Comparison of ENCODE assay signal across 9 cellular contexts in genomic region chr1:205430631-205431305, GRCh38. TPM values are rescaled to one million over a fixed set of nuclear protein-coding genes. Genes with fewer than 3 reads are reported as not detected.
A peak's percentile ranks its signal among the peaks of the same experiment; 100 is the strongest.
DNase-seq lines count a peak whose midpoint lies in the region; ATAC-seq and TF ChIP-seq lines count a peak whose summit lies in the region.
"Had no signal": no experiment of that assay in that cellular context is flagged by ENCODE, and none has a peak within 500 bp of the region (broad histone marks: within the 10 kb centered on the region; RNA-seq: fewer than 3 reads in every experiment).

No MANE protein-coding gene starts in this region.

- DNase-seq in GM12865 (ENCODE audit: low read depth) (peak; percentile 37), NCI-H774 (lab: John Stamatoyannopoulos, UW) (peak; percentile 23), fibroblast of pulmonary artery (ENCODE audit: low read depth) (peak; percentile 61), natural killer cell (peak; percentile 50)

- peaks cover 16% of the 10 kb centered on the region for H3K27me3 Mint-ChIP-seq in activated T-helper 17 cell treated with anti-CD3 and anti-CD28 coated beads, Interleukin-2, amount 50 U/mL, for 72 hours
- H3K27me3 Mint-ChIP-seq in natural killer cell (ENCODE audit: low read depth in 2 of 2): peaks cover 22 to 32% of the 10 kb centered on the region in 2 donors

- H3K27ac Mint-ChIP-seq in activated T-helper 17 cell treated with anti-CD3 and anti-CD28 coated beads, Interleukin-2, amount 50 U/mL, for 72 hours: no peak overlapping the region
- peak overlapping the region in 1 of 2 donors; percentile 27 for H3K27ac Mint-ChIP-seq in natural killer cell

- H3K36me3 Mint-ChIP-seq in activated T-helper 17 cell treated with anti-CD3 and anti-CD28 coated beads, Interleukin-2, amount 50 U/mL, for 72 hours (ENCODE audit: low read depth): no peaks in the 10 kb centered on the region
- no peaks in the 10 kb centered on the region for H3K36me3 Mint-ChIP-seq in natural killer cell

- H3K9me3 Mint-ChIP-seq in activated T-helper 17 cell treated with anti-CD3 and anti-CD28 coated beads, Interleukin-2, amount 50 U/mL, for 72 hours: no peaks in the 10 kb centered on the region
- no peaks in the 10 kb centered on the region for H3K9me3 Mint-ChIP-seq in natural killer cell

- peaks cover 9% of the 10 kb centered on the region for H3K4me1 ChIP-seq in stomach smooth muscle (ENCODE audit: control insufficient read depth, insufficient read depth, low read length)

- TF ChIP-seq CTCF in GM12865 (IDR thresholded peaks at IDR 0.05; ENCODE audit: insufficient read depth, low read depth, low read length, missing control alignments): peak; percentile 46
- peak; percentile 98 for TF ChIP-seq CTCF in fibroblast of pulmonary artery (IDR thresholded peaks at IDR 0.05; ENCODE audit: low read length, missing control alignments)
- TF ChIP-seq CTCF in natural killer cell (IDR thresholded peaks at IDR 0.05): peak; percentile 46

- H3K9me3 ChIP-seq in stomach smooth muscle (ENCODE audit: control insufficient read depth in 2 of 2, low read length in 2 of 2): no peaks in the 10 kb centered on the region

- no peaks in the 10 kb centered on the region for H3K36me3 ChIP-seq in stomach smooth muscle (ENCODE audit: control insufficient read depth in 2 of 2, insufficient read depth in 2 of 2, low read length in 2 of 2)

- peak; percentile 70 for ATAC-seq in activated T-helper 17 cell treated with anti-CD3 and anti-CD28 coated beads, Interleukin-2, amount 50 U/mL, for 72 hours (replicated peaks)
- ATAC-seq in natural killer cell (peak; percentile 63 to 88 (median 87)), HG02840 (IDR thresholded peaks at IDR 0.05; ENCODE audit: low FRiP score, unreplicated experiment) (no peak), GM21515 (IDR thresholded peaks at IDR 0.05; ENCODE audit: unreplicated experiment) (no peak)

- peaks cover 0 to 18% of the 10 kb centered on the region in 2 donors for H3K27me3 ChIP-seq in stomach smooth muscle (ENCODE audit: control insufficient read depth in 1 of 2, insufficient read depth in 2 of 2, low read length in 2 of 2)

- peak overlapping the region; percentile 36 to 54 for H3K9ac ChIP-seq in stomach smooth muscle (ENCODE audit: low read length in 2 of 2)

- intact Hi-C loops in natural killer cell (cut with micrococcal nuclease): no loop called here

- H3K4me3 ChIP-seq in GM12865 (ENCODE audit: low read depth, low read length) (no peak overlapping the region; the same call in 1 of the 2 replicates), fibroblast of pulmonary artery (replicated peaks; ENCODE audit: low read depth, low read length) (peak overlapping the region; percentile 59), stomach smooth muscle (ENCODE audit: low read length in 2 of 2) (peak overlapping the region; percentile 79 to 81)

- peak overlapping the region; percentile 68 for H3K4me3 Mint-ChIP-seq in activated T-helper 17 cell treated with anti-CD3 and anti-CD28 coated beads, Interleukin-2, amount 50 U/mL, for 72 hours
- H3K4me3 Mint-ChIP-seq in natural killer cell: peak overlapping the region; percentile 75

- H3K4me1 Mint-ChIP-seq in activated T-helper 17 cell treated with anti-CD3 and anti-CD28 coated beads, Interleukin-2, amount 50 U/mL, for 72 hours: no peaks in the 10 kb centered on the region
- H3K4me1 Mint-ChIP-seq in natural killer cell: peaks cover 7% of the 10 kb centered on the region in 2 donors

- H3K27ac ChIP-seq in stomach smooth muscle (ENCODE audit: low read length): no peak overlapping the region

RNA-seq across cellular contexts. Expression of gene LEMD1, which starts 8.9 kb away (rescaled TPM):
- 1 to 10 TPM in 1 of 2 donors, under 1 TPM in 1; 0.61 to 1.1 TPM for total RNA-seq in activated T-helper 17 cell treated with anti-CD3 and anti-CD28 coated beads, Interleukin-2, amount 50 U/mL, for 72 hours
- total RNA-seq in natural killer cell: not detected
- total RNA-seq: glomerular endothelial cell had no signal

RNA-seq across cellular contexts. Expression of gene BLACAT1, which starts 25.1 kb away (rescaled TPM):
- total RNA-seq in activated T-helper 17 cell treated with anti-CD3 and anti-CD28 coated beads, Interleukin-2, amount 50 U/mL, for 72 hours: under 1 TPM; 0.61 to 0.95 TPM
- total RNA-seq in natural killer cell: under 1 TPM in 2 of 3 donors, not detected in 1; 0.09 to 0.13 TPM
- total RNA-seq: glomerular endothelial cell had no signal

Comparison
In these comparisons a context has a peak if more than half of its experiments do, and no peak if none do; other contexts are left out.
1. CTCF ChIP-seq: peak in every context shown above with its lines; median percentile 98 in fibroblast of pulmonary artery; 46 in GM12865; 46 in natural killer cell.
2. ATAC-seq: peak in activated T-helper 17 cell treated with anti-CD3 and anti-CD28 coated beads, Interleukin-2, amount 50 U/mL, for 72 hours (single experiment) and natural killer cell (3 of 3); none in HG02840 (single experiment) and GM21515 (single experiment).
3. Peak in every context shown above with its lines, with median percentiles within 50 percentile points of each other: DNase-seq.